ENCODE assay signal across 8 cellular contexts in the genomic region with DNA sequence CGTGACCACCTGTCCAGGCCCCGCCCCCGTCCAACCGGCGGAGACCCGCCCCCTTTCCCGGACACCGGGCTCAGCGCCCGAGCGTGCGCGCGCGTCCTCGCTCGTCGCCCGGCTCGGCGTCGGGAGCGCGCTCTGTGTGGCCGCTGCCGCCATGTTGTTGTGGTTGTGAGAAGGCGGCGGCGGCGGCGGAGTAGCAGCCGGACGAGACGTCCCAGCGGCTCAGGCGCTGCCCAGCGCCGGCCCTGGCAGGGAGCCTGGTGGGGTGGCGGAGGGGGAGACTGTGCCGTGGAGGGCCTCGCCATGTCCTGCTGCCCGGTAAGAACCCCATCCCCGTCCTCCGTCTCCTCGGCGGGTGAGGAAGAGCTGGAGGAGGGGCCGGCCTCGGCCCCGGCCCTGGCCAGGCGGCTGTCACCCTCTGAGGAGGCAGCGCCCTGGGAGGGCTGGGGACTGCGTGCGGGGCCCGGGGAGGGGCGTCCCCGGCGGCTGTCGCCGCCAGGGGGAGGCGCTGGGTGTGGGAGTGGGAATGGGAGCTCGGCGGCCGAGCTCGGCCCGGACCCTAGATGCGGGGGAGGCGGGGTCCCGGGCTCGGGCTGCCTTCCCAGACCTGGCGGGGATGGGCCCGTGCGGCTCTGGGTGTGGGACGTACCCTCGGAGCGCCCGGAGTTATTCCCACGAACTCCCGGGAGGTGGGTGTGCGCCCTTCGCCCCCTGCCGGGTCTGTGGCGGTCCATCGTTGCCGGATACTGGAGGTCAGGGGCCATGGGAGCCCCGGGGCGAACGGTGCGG. TPM values are rescaled to one million over a fixed set of nuclear protein-coding genes. Genes with fewer than 3 reads are reported as not detected.
DNase-seq lines count a peak whose midpoint lies in the region; TF ChIP-seq lines count a peak whose summit lies in the region.

TSS of gene MTMR3 (plus strand) at position 130 of the 786 bp plus-strand sequence. CDS start 87,886 bp downstream, outside the sequence.

- H3K9me3 ChIP-seq in left ventricle myocardium inferior (replicated peaks) = no peaks in the 10 kb centered on the region
- H3K9me3 ChIP-seq in prostate gland = no peaks in the 10 kb centered on the region

- peak within 1 kb of the TSS; percentile 85 for H3K4me3 ChIP-seq in GM08714 (ENCODE audit: low read length)
- H3K4me3 ChIP-seq in HFF-Myc (replicated peaks; ENCODE audit: low read depth, low read length) = peak within 1 kb of the TSS; percentile 87
- peak within 1 kb of the TSS; percentile 96 for H3K4me3 ChIP-seq in left ventricle myocardium inferior
- H3K4me3 ChIP-seq in prostate gland = peak within 1 kb of the TSS; percentile 88 to 100

- peak within 1 kb of the TSS; percentile 70 for H3K27ac Mint-ChIP-seq in T-helper 1 cell treated with Interleukin-12 subunit alpha and Interleukin-12 subunit beta and Interleukin-4 antibody, amounts not matched to agents 30 μg/mL and 1 μg/mL, for 36 hours

- H3K36me3 Mint-ChIP-seq in T-helper 1 cell treated with Interleukin-12 subunit alpha and Interleukin-12 subunit beta and Interleukin-4 antibody, amounts not matched to agents 30 μg/mL and 1 μg/mL, for 36 hours (ENCODE audit: low read depth) = no peaks in the 10 kb centered on the region

- TF ChIP-seq POLR2A in prostate gland (IDR thresholded peaks at IDR 0.05) = peak; percentile 80

- H3K9me3 Mint-ChIP-seq in T-helper 1 cell treated with Interleukin-12 subunit alpha and Interleukin-12 subunit beta and Interleukin-4 antibody, amounts not matched to agents 30 μg/mL and 1 μg/mL, for 36 hours = no peaks in the 10 kb centered on the region

- H3K4me3 Mint-ChIP-seq in T-helper 1 cell treated with Interleukin-12 subunit alpha and Interleukin-12 subunit beta and Interleukin-4 antibody, amounts not matched to agents 30 μg/mL and 1 μg/mL, for 36 hours = peak within 1 kb of the TSS; percentile 83

- H3K36me3 ChIP-seq in left ventricle myocardium inferior (no peaks in the 10 kb centered on the region), prostate gland (no peaks in the 10 kb centered on the region)

- H3K27ac ChIP-seq in left ventricle myocardium inferior (replicated peaks) (peak within 1 kb of the TSS; percentile 99), prostate gland (peak within 1 kb of the TSS; percentile 98 to 99)

- no peaks in the 10 kb centered on the region for H3K27me3 Mint-ChIP-seq in T-helper 1 cell treated with Interleukin-12 subunit alpha and Interleukin-12 subunit beta and Interleukin-4 antibody, amounts not matched to agents 30 μg/mL and 1 μg/mL, for 36 hours (ENCODE audit: low read depth)

- intact Hi-C loops in left ventricle myocardium inferior (cut with micrococcal nuclease) = no loop called here
- intact Hi-C loops in prostate gland (cut with DNase I) = loop anchor here (5.0 to 10.0 kb wide), 2 partner anchors 118 to 119 kb away; partner anchors contain the start of genes UQCR10 and ZMAT5

- peak; percentile 46 for DNase-seq in HFF-Myc (ENCODE audit: extremely low read depth, low read depth)
- DNase-seq in NCI-H1105 (lab: John Stamatoyannopoulos, UW) = peak; percentile 78
- peak; percentile 80 for DNase-seq in amniotic stem cell (lab: John Stamatoyannopoulos, UW)
- peak; percentile 94 for DNase-seq in left ventricle myocardium inferior
- DNase-seq in prostate gland (ENCODE audit: low spot score) = peak; percentile 95
- peak; percentile 96 for DNase-seq in ureter (ENCODE audit: low spot score)

- 1% methylated on average over 52 of the region's 88 CpGs for WGBS in prostate gland

- peaks cover 9% of the 10 kb centered on the region for H3K4me1 Mint-ChIP-seq in T-helper 1 cell treated with Interleukin-12 subunit alpha and Interleukin-12 subunit beta and Interleukin-4 antibody, amounts not matched to agents 30 μg/mL and 1 μg/mL, for 36 hours (ENCODE audit: low read depth)

- H3K27me3 ChIP-seq in left ventricle myocardium inferior (ENCODE audit: low read depth) = no peaks in the 10 kb centered on the region
- no peaks in the 10 kb centered on the region for H3K27me3 ChIP-seq in prostate gland (replicated peaks; ENCODE audit: insufficient read depth)

- H3K4me1 ChIP-seq in left ventricle myocardium inferior (peaks cover 51% of the 10 kb centered on the region), prostate gland (replicated peaks) (no peaks in the 10 kb centered on the region)

- peak; percentile 41 for TF ChIP-seq CTCF in HFF-Myc (IDR thresholded peaks at IDR 0.05; ENCODE audit: low read depth, low read length, missing control alignments)
- peak; percentile 61 for TF ChIP-seq CTCF in left ventricle myocardium inferior (IDR thresholded peaks at IDR 0.05; ENCODE audit: borderline replicate concordance)
- TF ChIP-seq CTCF in prostate gland (IDR thresholded peaks at IDR 0.05) = peak; percentile 33 to 70 (median 53)

RNA-seq across cellular contexts. Expression of gene MTMR3, which starts in this region (rescaled TPM):
- total RNA-seq in left ventricle myocardium inferior (31.3 TPM), prostate gland (10 to 100 TPM; 37.9 to 93.7 TPM), ureter (81.3 TPM)

Comparison
In these comparisons a context has a peak if more than half of its experiments do, and no peak if none do; other contexts are left out.
1. Peak in every context shown above with its lines: DNase-seq, H3K4me3 ChIP-seq and H3K27ac ChIP-seq.
2. DNase-seq: peak in every context shown above with its lines; median percentile 96 in ureter; 95 in prostate gland; 94 in left ventricle myocardium inferior; 80 in amniotic stem cell; 78 in NCI-H1105; 46 in HFF-Myc.